Comparison of ENCODE assay signal across 9 cellular contexts in genomic region chr22:42964994-42965699, GRCh38. TPM values are rescaled to one million over a fixed set of nuclear protein-coding genes. Genes with fewer than 3 reads are reported as not detected.
A peak's percentile ranks its signal among the peaks of the same experiment; 100 is the strongest.
DNase-seq lines count a peak whose midpoint lies in the region; ATAC-seq and TF ChIP-seq lines count a peak whose summit lies in the region.
"Had no signal": no experiment of that assay in that cellular context is flagged by ENCODE, and none has a peak within 500 bp of the region (broad histone marks: within the 10 kb centered on the region; RNA-seq: fewer than 3 reads in every experiment).

No MANE protein-coding gene starts in this region.

- H3K36me3 Mint-ChIP-seq in HFFc6 (ENCODE audit: low read depth) (peaks cover 44% of the 10 kb centered on the region), T-helper 17 cell (ENCODE audit: low read depth) (no peaks in the 10 kb centered on the region)

- DNase-seq in COR-L47 (lab: John Stamatoyannopoulos, UW) (peak; percentile 69), HFFc6 (no peak), T-helper 17 cell (no peak), AG08396 (ENCODE audit: low spot score) (no peak), ureter (ENCODE audit: low spot score) (no peak)

- H3K4me1 ChIP-seq in iPS-20b (ENCODE audit: insufficient read depth, low read length) = peaks cover 28% of the 10 kb centered on the region

- H3K27me3 Mint-ChIP-seq in HFFc6 (ENCODE audit: insufficient read depth) (peaks cover 2% of the 10 kb centered on the region), T-helper 17 cell (no peaks in the 10 kb centered on the region)

- H3K27ac ChIP-seq in iPS-20b (ENCODE audit: low read length) = no peak overlapping the region

- no peaks in the 10 kb centered on the region for H3K36me3 ChIP-seq in iPS-20b (ENCODE audit: insufficient read depth, low read depth, low read length)

- ATAC-seq in T-helper 17 cell = peak; percentile 42
- no peak for ATAC-seq in HG03045 (IDR thresholded peaks at IDR 0.05; ENCODE audit: unreplicated experiment)
- ATAC-seq in HG03139 (IDR thresholded peaks at IDR 0.05; ENCODE audit: unreplicated experiment) = no peak

- H3K4me1 Mint-ChIP-seq in HFFc6 (ENCODE audit: low read depth) (peaks cover 71% of the 10 kb centered on the region), T-helper 17 cell (peaks cover 45% of the 10 kb centered on the region)

- H3K27ac Mint-ChIP-seq in HFFc6 = peak overlapping the region; percentile 0; the same call in 1 of the 2 replicates
- no peak overlapping the region for H3K27ac Mint-ChIP-seq in T-helper 17 cell

- no peaks in the 10 kb centered on the region for H3K9me3 Mint-ChIP-seq in HFFc6

- no peak for TF ChIP-seq CTCF in HFFc6 (IDR thresholded peaks at IDR 0.05)

- peak overlapping the region; percentile 43; the same call in 1 of the 2 replicates for H3K4me3 ChIP-seq in iPS-20b (ENCODE audit: low read length)
- H3K4me3 ChIP-seq: skin epidermis had no signal

- no peaks in the 10 kb centered on the region for H3K9me3 ChIP-seq in T-helper 17 cell (ENCODE audit: control insufficient read depth, low read length, poor library complexity, severe bottlenecking)
- H3K9me3 ChIP-seq in iPS-20b (ENCODE audit: insufficient read depth, low read depth, low read length) = no peaks in the 10 kb centered on the region

- no peak overlapping the region; the same call in 1 of the 2 replicates for H3K4me3 Mint-ChIP-seq in HFFc6
- peak overlapping the region; percentile 21 for H3K4me3 Mint-ChIP-seq in T-helper 17 cell

- H3K27me3 ChIP-seq in iPS-20b (ENCODE audit: insufficient read depth, low read length) = no peaks in the 10 kb centered on the region

- no peak overlapping the region for H3K9ac ChIP-seq in iPS-20b (ENCODE audit: low read depth, low read length)

RNA-seq across cellular contexts. Expression of gene PACSIN2, which starts 49.8 kb away (rescaled TPM):
- 10 to 100 TPM; 69.8 to 97.3 (median 76.2) TPM for total RNA-seq in HFFc6 (2021; fragmentation: NEBNext Ultra II Directional; extraction: Animal tissue kit (Norgen Biotek cat#: 25700))
- total RNA-seq in T-helper 17 cell = 10 to 100 TPM; 36.8 to 61.3 TPM
- 78.5 TPM for total RNA-seq in ureter
